Comparison of ENCODE assay signal across 1 cellular context in genomic region chr12:113214938-113215400, GRCh38.
A peak's percentile ranks its signal among the peaks of the same experiment; 100 is the strongest.
TF ChIP-seq lines count a peak whose summit lies in the region.

No MANE protein-coding gene starts in this region.

TF ChIP-seq in GM12878, 131 proteins besides CTCF, POLR2A, EP300 and RAD21 (continued from another document):
- TF ChIP-seq SP1 (IDR thresholded peaks at IDR 0.05; ENCODE audit: low read depth, low read length) = peak; percentile 46
- TF ChIP-seq, protein P1, sequence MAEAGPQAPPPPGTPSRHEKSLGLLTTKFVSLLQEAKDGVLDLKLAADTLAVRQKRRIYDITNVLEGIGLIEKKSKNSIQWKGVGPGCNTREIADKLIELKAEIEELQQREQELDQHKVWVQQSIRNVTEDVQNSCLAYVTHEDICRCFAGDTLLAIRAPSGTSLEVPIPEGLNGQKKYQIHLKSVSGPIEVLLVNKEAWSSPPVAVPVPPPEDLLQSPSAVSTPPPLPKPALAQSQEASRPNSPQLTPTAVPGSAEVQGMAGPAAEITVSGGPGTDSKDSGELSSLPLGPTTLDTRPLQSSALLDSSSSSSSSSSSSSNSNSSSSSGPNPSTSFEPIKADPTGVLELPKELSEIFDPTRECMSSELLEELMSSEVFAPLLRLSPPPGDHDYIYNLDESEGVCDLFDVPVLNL (IDR thresholded peaks at IDR 0.05; ENCODE audit: low read depth, low read length) = no peak
- TF ChIP-seq, protein P2, sequence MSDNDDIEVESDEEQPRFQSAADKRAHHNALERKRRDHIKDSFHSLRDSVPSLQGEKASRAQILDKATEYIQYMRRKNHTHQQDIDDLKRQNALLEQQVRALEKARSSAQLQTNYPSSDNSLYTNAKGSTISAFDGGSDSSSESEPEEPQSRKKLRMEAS (IDR thresholded peaks at IDR 0.05; ENCODE audit: low read depth, low read length) = no peak
- peak; percentile 65 for TF ChIP-seq TCF12 (IDR thresholded peaks at IDR 0.05; ENCODE audit: low read depth, low read length)
- TF ChIP-seq CREM (IDR thresholded peaks at IDR 0.05; ENCODE audit: low read depth) = peak; percentile 72
- no peak for TF ChIP-seq ATF3 (IDR thresholded peaks at IDR 0.05; ENCODE audit: borderline replicate concordance, extremely low read depth, low read depth, low read length)
- peak; percentile 52; the same call in 1 of the 2 replicates for TF ChIP-seq TCF7 (IDR thresholded peaks at IDR 0.05; ENCODE audit: borderline replicate concordance)
- peak; percentile 93 for TF ChIP-seq MTA3 (IDR thresholded peaks at IDR 0.05; ENCODE audit: borderline replicate concordance, low read length)
- peak; percentile 97 for TF ChIP-seq NFIC (IDR thresholded peaks at IDR 0.05; ENCODE audit: low read depth, low read length)
- TF ChIP-seq BCL3 (IDR thresholded peaks at IDR 0.05; ENCODE audit: borderline replicate concordance, insufficient read depth, low read depth, low read length, poor library complexity, severe bottlenecking) = peak; percentile 46
- TF ChIP-seq HCFC1 (IDR thresholded peaks at IDR 0.05; ENCODE audit: low read length) = no peak
- TF ChIP-seq SUPT20H (IDR thresholded peaks at IDR 0.05; ENCODE audit: borderline replicate concordance, control insufficient read depth, low read depth, low read length) = no peak
- no peak for TF ChIP-seq YY1 (IDR thresholded peaks at IDR 0.05; ENCODE audit: low read depth, low read length)
TF ChIP-seq in GM12878: peak in this region for 44.
